In the genomic region with DNA sequence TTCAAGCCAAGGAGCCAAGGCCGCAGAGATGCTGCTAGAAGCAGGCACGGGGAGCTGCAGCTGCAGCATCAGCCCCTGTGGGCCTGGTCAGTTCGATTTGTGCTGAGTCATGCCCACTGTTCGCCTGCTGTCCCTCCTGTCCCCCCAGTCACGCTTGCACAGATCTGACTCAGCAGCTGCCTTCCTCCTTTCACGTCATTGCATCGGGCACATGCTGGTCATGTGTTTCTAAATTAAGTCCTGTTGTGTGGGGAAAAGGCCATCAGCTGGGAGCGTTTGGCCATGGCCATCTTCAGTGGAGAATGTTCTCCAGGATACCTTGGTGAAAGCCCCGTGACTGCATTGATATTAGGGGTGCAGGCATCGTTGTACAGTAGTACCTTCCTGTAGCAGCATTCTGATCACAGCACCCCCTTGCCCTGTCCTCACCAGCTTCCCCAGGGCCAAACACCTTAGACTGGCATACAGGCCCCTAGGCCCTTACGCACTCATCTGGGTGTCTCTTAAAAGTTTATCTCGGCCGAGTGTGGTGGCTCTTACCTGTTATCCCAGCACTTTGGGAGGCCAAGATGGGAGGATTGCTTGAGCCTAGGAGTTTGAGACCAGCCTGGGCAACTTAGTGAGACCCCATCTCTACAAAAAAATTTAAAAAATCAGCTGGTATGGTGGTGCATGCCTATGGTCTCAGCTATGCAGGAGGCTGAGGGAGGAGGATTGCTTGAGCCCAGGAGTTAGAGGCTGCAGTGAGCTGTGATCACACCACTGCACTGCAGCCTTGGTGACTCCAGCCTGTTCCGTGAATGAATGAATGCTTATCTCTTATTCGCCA, we compare ENCODE assay signal across 10 cellular contexts. TPM values are rescaled to one million over a fixed set of nuclear protein-coding genes. Genes with fewer than 3 reads are reported as not detected.
A peak's percentile ranks its signal among the peaks of the same experiment; 100 is the strongest.
DNase-seq lines count a peak whose midpoint lies in the region; ATAC-seq and TF ChIP-seq lines count a peak whose summit lies in the region.
"Had no signal": no experiment of that assay in that cellular context is flagged by ENCODE, and none has a peak within 500 bp of the region (broad histone marks: within the 10 kb centered on the region; RNA-seq: fewer than 3 reads in every experiment).

No MANE protein-coding gene starts in this region.

- H3K27ac ChIP-seq in lower lobe of right lung (no peak overlapping the region), upper lobe of right lung (no peak overlapping the region)
- H3K27ac ChIP-seq: 22Rv1, HL-60 had no signal

- peak; percentile 56 to 68 for ATAC-seq in lower lobe of right lung
- peak; percentile 71 for ATAC-seq in upper lobe of right lung
- no peak for ATAC-seq in GM21619 (IDR thresholded peaks at IDR 0.05; ENCODE audit: unreplicated experiment)

- peaks cover 22% of the 10 kb centered on the region for H3K4me1 ChIP-seq in lower lobe of right lung
- H3K4me1 ChIP-seq in upper lobe of right lung: peaks cover 11% of the 10 kb centered on the region

- H3K36me3 ChIP-seq in lower lobe of right lung (peaks cover 5% of the 10 kb centered on the region), upper lobe of right lung (no peaks in the 10 kb centered on the region)

- DNase-seq in DMS53 (lab: John Stamatoyannopoulos, UW) (peak; percentile 71), DMS53 treated with DMSO at 0.1 percent for 48 hours (lab: John Stamatoyannopoulos, UW; ENCODE audit: unreplicated experiment) (no peak), dermis blood vessel endothelial cell (peak; percentile 72), lower lobe of right lung (peak; percentile 77), upper lobe of right lung (peak; percentile 78), DMS 273 treated with DMSO at 0.1 percent for 48 hours (lab: John Stamatoyannopoulos, UW) (no peak), NCI-H1105 (lab: John Stamatoyannopoulos, UW) (no peak)

- intact Hi-C loops in lower lobe of right lung (cut with DNase I): no loop called here
- intact Hi-C loops in upper lobe of right lung (cut with DNase I): no loop called here

- H3K4me3 ChIP-seq in lower lobe of right lung: no peak overlapping the region
- H3K4me3 ChIP-seq in upper lobe of right lung: no peak overlapping the region

- no peaks in the 10 kb centered on the region for H3K9me3 ChIP-seq in lower lobe of right lung
- H3K9me3 ChIP-seq in upper lobe of right lung: no peaks in the 10 kb centered on the region

- TF ChIP-seq CTCF in lower lobe of right lung (IDR thresholded peaks at IDR 0.05) (no peak), upper lobe of right lung (IDR thresholded peaks at IDR 0.05) (no peak)

- H3K27me3 ChIP-seq in lower lobe of right lung (ENCODE audit: low read depth) (no peaks in the 10 kb centered on the region), upper lobe of right lung (no peaks in the 10 kb centered on the region)

RNA-seq across cellular contexts. Expression of a gene that starts 23.2 kb away (rescaled TPM):
- total RNA-seq in dermis blood vessel endothelial cell (87.0 and 102 TPM in 2 replicates), lower lobe of right lung (244 TPM), upper lobe of right lung (232 TPM)

RNA-seq across cellular contexts. Expression of a gene that starts 56.2 kb away (rescaled TPM):
- total RNA-seq in dermis blood vessel endothelial cell (43.4 and 47.8 TPM in 2 replicates), lower lobe of right lung (42.7 TPM), upper lobe of right lung (43.9 TPM)

RNA-seq across cellular contexts. Expression of a gene that starts 59.3 kb away (rescaled TPM):
- total RNA-seq in dermis blood vessel endothelial cell: 15.3 and 18.1 TPM in 2 replicates
- total RNA-seq in lower lobe of right lung: 72.5 TPM
- 68.6 TPM for total RNA-seq in upper lobe of right lung

Comparison
In these comparisons a context has a peak if more than half of its experiments do, and no peak if none do; other contexts are left out.
1. DNase-seq: peak in DMS53 (single experiment), dermis blood vessel endothelial cell (single experiment), lower lobe of right lung (single experiment) and upper lobe of right lung (single experiment); none in DMS53 treated with DMSO at 0.1 percent for 48 hours (single experiment), DMS 273 treated with DMSO at 0.1 percent for 48 hours (single experiment) and NCI-H1105 (single experiment).